Comparison of ENCODE assay signal across 18 cellular contexts in the genomic region with DNA sequence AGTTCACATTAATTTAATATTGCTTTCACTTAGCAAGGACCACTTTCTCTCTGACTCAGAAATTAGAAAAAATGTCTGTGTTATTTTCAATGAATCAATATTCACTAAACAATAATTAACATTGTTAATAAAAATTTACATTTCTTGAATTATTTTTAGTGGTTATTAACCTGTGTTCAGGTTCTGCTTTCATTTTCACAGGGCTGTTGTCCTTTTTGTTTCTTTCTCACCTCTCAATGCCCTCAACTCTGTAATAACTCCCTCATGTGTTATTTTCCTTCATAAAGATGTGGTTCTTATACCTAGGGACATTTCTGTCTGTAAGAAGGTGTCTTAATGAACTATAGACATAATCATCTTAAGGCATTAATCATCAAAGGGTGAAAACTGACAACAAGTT. TPM values are rescaled to one million over a fixed set of nuclear protein-coding genes. Genes with fewer than 3 reads are reported as not detected.
"Had no signal": no experiment of that assay in that cellular context is flagged by ENCODE, and none has a peak within 500 bp of the region (broad histone marks: within the 10 kb centered on the region; RNA-seq: fewer than 3 reads in every experiment).

No MANE protein-coding gene starts in this region.

- H3K4me3 ChIP-seq: body of pancreas, esophagus squamous epithelium, thoracic aorta, upper lobe of left lung had no signal

- DNase-seq: activated CD4-positive, alpha-beta T cell treated with anti-CD3 and anti-CD28 coated beads, Interleukin-2, amount 10 ng/mL, durations not matched to agents 24 days and 14 days; activated CD8-positive, alpha-beta T cell treated with anti-CD3 and anti-CD28 coated beads for 36 hours; activated naive CD4-positive, alpha-beta T cell treated with anti-CD3 and anti-CD28 coated beads for 36 hours; activated T-cell treated with anti-CD3 and anti-CD28 coated beads, Interleukin-2, amount 50 U/mL, for 1 hour; body of pancreas; effector memory CD8-positive, alpha-beta T cell; esophagus squamous epithelium; left ventricle myocardium superior; nephron progenitor cell; nucleus accumbens; stimulated activated CD4-positive, alpha-beta T cell treated with anti-CD3 and anti-CD28 coated beads, Interleukin-4, amount 100 ng/mL, for 4 hours; upper lobe of left lung had no signal

- ATAC-seq: activated CD8-positive, alpha-beta T cell treated with anti-CD3 and anti-CD28 coated beads for 36 hours; body of pancreas; effector memory CD8-positive, alpha-beta T cell; left ventricle myocardium superior; sciatic nerve; stimulated activated memory B cell treated with anti-CD40 and anti-IgM and Interleukin-4, amounts not matched to agents 10 μg/mL and 1 μg/mL and 100 μg/mL, for 72 hours had no signal

- H3K27ac ChIP-seq: body of pancreas, esophagus squamous epithelium, thoracic aorta, upper lobe of left lung had no signal

- H3K27me3 ChIP-seq: body of pancreas, esophagus squamous epithelium, upper lobe of left lung had no signal

- H3K36me3 ChIP-seq: esophagus squamous epithelium, thoracic aorta, upper lobe of left lung had no signal

- H3K4me1 ChIP-seq: body of pancreas, esophagus squamous epithelium, upper lobe of left lung had no signal

- H3K9me3 ChIP-seq: body of pancreas, esophagus squamous epithelium, thoracic aorta, upper lobe of left lung had no signal

RNA-seq across cellular contexts. Expression of gene PRR27, which starts 43.1 kb away (rescaled TPM):
- total RNA-seq: activated CD4-positive, alpha-beta T cell treated with anti-CD3 and anti-CD28 coated beads, Interleukin-2, amount 10 ng/mL, durations not matched to agents 24 days and 14 days; activated CD8-positive, alpha-beta T cell treated with anti-CD3 and anti-CD28 coated beads for 36 hours; activated naive CD4-positive, alpha-beta T cell treated with anti-CD3 and anti-CD28 coated beads for 36 hours; body of pancreas; cardiac septum; dermis microvascular lymphatic vessel endothelial cell; esophagus squamous epithelium; left ventricle myocardium superior; myocyte; sciatic nerve; thoracic aorta; upper lobe of left lung had no signal
